Comparison of ENCODE assay signal across 17 cellular contexts in genomic region chr6:127897437-127897836, GRCh38. TPM values are rescaled to one million over a fixed set of nuclear protein-coding genes. Genes with fewer than 3 reads are reported as not detected.
DNase-seq lines count a peak whose midpoint lies in the region.
"Had no signal": no experiment of that assay in that cellular context is flagged by ENCODE, and none has a peak within 500 bp of the region (broad histone marks: within the 10 kb centered on the region; RNA-seq: fewer than 3 reads in every experiment).

No MANE protein-coding gene starts in this region.

- H3K36me3 ChIP-seq in KOPT-K1 (ENCODE audit: insufficient read depth, low read length), result peaks cover 7% of the 10 kb centered on the region; the same call in 1 of the 2 replicates
- H3K36me3 ChIP-seq: heart left ventricle, neutrophil, vagina had no signal

- DNase-seq in activated T-cell treated with anti-CD3 and anti-CD28 coated beads, Interleukin-2, amount 50 U/mL, for 24 hours, result no peak
- no peak for DNase-seq in activated T-cell treated with anti-CD3 and anti-CD28 coated beads for 4 hours
- no peak for DNase-seq in activated naive CD8-positive, alpha-beta T cell treated with anti-CD3 and anti-CD28 coated beads for 36 hours
- no peak for DNase-seq in NCI-H345 treated with DMSO at 0.1 percent for 48 hours (lab: John Stamatoyannopoulos, UW; ENCODE audit: unreplicated experiment)
- DNase-seq in T-helper 9 cell, result no peak
- DNase-seq in NCI-H2029 treated with DMSO at 0.1 percent for 48 hours (lab: John Stamatoyannopoulos, UW), result no peak
- DNase-seq: activated CD4-positive, alpha-beta T cell treated with anti-CD3 and anti-CD28 coated beads for 48 hours; DMS79; heart left ventricle; mucosa of descending colon; NCI-H187; NCI-H446 had no signal

- peak overlapping the region; percentile 86 for H3K4me3 Mint-ChIP-seq in activated T-cell treated with anti-CD3 and anti-CD28 coated beads, Interleukin-2, amount 50 U/mL, for 24 hours
- H3K4me3 Mint-ChIP-seq in activated naive CD8-positive, alpha-beta T cell treated with anti-CD3 and anti-CD28 coated beads for 36 hours, result peak overlapping the region; percentile 84
- peak overlapping the region; percentile 89 for H3K4me3 Mint-ChIP-seq in stimulated activated naive CD8-positive, alpha-beta T cell treated with anti-CD3 and anti-CD28 coated beads, Interleukin-15, Interleukin-2, amounts not matched to agents 100 ng/mL and 50 ng/mL, for 24 hours

- H3K4me1 Mint-ChIP-seq in activated T-cell treated with anti-CD3 and anti-CD28 coated beads, Interleukin-2, amount 50 U/mL, for 24 hours (ENCODE audit: low read depth), result peaks cover 54% of the 10 kb centered on the region
- H3K4me1 Mint-ChIP-seq in activated naive CD8-positive, alpha-beta T cell treated with anti-CD3 and anti-CD28 coated beads for 36 hours, result peaks cover 25% of the 10 kb centered on the region
- peaks cover 42% of the 10 kb centered on the region for H3K4me1 Mint-ChIP-seq in stimulated activated naive CD8-positive, alpha-beta T cell treated with anti-CD3 and anti-CD28 coated beads, Interleukin-15, Interleukin-2, amounts not matched to agents 100 ng/mL and 50 ng/mL, for 24 hours (ENCODE audit: low read depth)

- H3K36me3 Mint-ChIP-seq in activated T-cell treated with anti-CD3 and anti-CD28 coated beads, Interleukin-2, amount 50 U/mL, for 24 hours (ENCODE audit: low read depth), result peaks cover 23% of the 10 kb centered on the region
- peaks cover 35% of the 10 kb centered on the region for H3K36me3 Mint-ChIP-seq in activated naive CD8-positive, alpha-beta T cell treated with anti-CD3 and anti-CD28 coated beads for 36 hours
- peaks cover 3% of the 10 kb centered on the region for H3K36me3 Mint-ChIP-seq in stimulated activated naive CD8-positive, alpha-beta T cell treated with anti-CD3 and anti-CD28 coated beads, Interleukin-15, Interleukin-2, amounts not matched to agents 100 ng/mL and 50 ng/mL, for 24 hours (ENCODE audit: low read depth)

- H3K27me3 Mint-ChIP-seq in activated T-cell treated with anti-CD3 and anti-CD28 coated beads, Interleukin-2, amount 50 U/mL, for 24 hours, result no peaks in the 10 kb centered on the region
- H3K27me3 Mint-ChIP-seq in activated naive CD8-positive, alpha-beta T cell treated with anti-CD3 and anti-CD28 coated beads for 36 hours, result no peaks in the 10 kb centered on the region
- no peaks in the 10 kb centered on the region for H3K27me3 Mint-ChIP-seq in stimulated activated naive CD8-positive, alpha-beta T cell treated with anti-CD3 and anti-CD28 coated beads, Interleukin-15, Interleukin-2, amounts not matched to agents 100 ng/mL and 50 ng/mL, for 24 hours

- H3K9me3 Mint-ChIP-seq in activated T-cell treated with anti-CD3 and anti-CD28 coated beads, Interleukin-2, amount 50 U/mL, for 24 hours, result peaks cover 2% of the 10 kb centered on the region
- peaks cover 1% of the 10 kb centered on the region for H3K9me3 Mint-ChIP-seq in activated naive CD8-positive, alpha-beta T cell treated with anti-CD3 and anti-CD28 coated beads for 36 hours
- no peaks in the 10 kb centered on the region for H3K9me3 Mint-ChIP-seq in stimulated activated naive CD8-positive, alpha-beta T cell treated with anti-CD3 and anti-CD28 coated beads, Interleukin-15, Interleukin-2, amounts not matched to agents 100 ng/mL and 50 ng/mL, for 24 hours

- H3K27ac Mint-ChIP-seq in activated T-cell treated with anti-CD3 and anti-CD28 coated beads, Interleukin-2, amount 50 U/mL, for 24 hours, result peak overlapping the region; percentile 96
- peak overlapping the region; percentile 96 for H3K27ac Mint-ChIP-seq in activated naive CD8-positive, alpha-beta T cell treated with anti-CD3 and anti-CD28 coated beads for 36 hours
- H3K27ac Mint-ChIP-seq in stimulated activated naive CD8-positive, alpha-beta T cell treated with anti-CD3 and anti-CD28 coated beads, Interleukin-15, Interleukin-2, amounts not matched to agents 100 ng/mL and 50 ng/mL, for 24 hours, result peak overlapping the region; percentile 88

- H3K9me3 ChIP-seq in KOPT-K1 (ENCODE audit: insufficient read depth, low read length, poor library complexity, severe bottlenecking), result no peaks in the 10 kb centered on the region
- H3K9me3 ChIP-seq: heart left ventricle, mucosa of descending colon, neutrophil, vagina had no signal

- H3K27ac ChIP-seq in KOPT-K1 (ENCODE audit: low read depth, low read length, poor library complexity, severe bottlenecking), result peak overlapping the region; percentile 97
- H3K27ac ChIP-seq: heart left ventricle, neutrophil, SK-N-MC, vagina had no signal

RNA-seq across cellular contexts. Expression of gene THEMIS, which starts 3.4 kb away (rescaled TPM):
- total RNA-seq in activated naive CD8-positive, alpha-beta T cell treated with anti-CD3 and anti-CD28 coated beads for 36 hours, result 10 to 100 TPM; 48.3 to 49.7 TPM
